In genomic region chr13:112967666-112968379, GRCh38 we compare ENCODE assay signal across 8 cellular contexts. TPM values are rescaled to one million over a fixed set of nuclear protein-coding genes. Genes with fewer than 3 reads are reported as not detected.
DNase-seq lines count a peak whose midpoint lies in the region; ATAC-seq and TF ChIP-seq lines count a peak whose summit lies in the region.

No MANE protein-coding gene starts in this region.

- DNase-seq in activated T-cell treated with anti-CD3 and anti-CD28 coated beads, Interleukin-2, amount 50 U/mL, for 72 hours = no peak
- DNase-seq in activated T-cell treated with anti-CD3 and anti-CD28 coated beads for 4 hours (no peak), lung (ENCODE audit: low spot score) (no peak), thyroid gland (no peak), Karpas-422 (no peak), amniotic stem cell (lab: John Stamatoyannopoulos, UW) (no peak)
- no peak for DNase-seq in activated naive CD8-positive, alpha-beta T cell treated with anti-CD3 and anti-CD28 coated beads, Interleukin-2, amount 50 U/mL, for 24 hours

- H3K4me1 Mint-ChIP-seq in activated T-cell treated with anti-CD3 and anti-CD28 coated beads, Interleukin-2, amount 50 U/mL, for 72 hours (ENCODE audit: low read depth) = peaks cover 36% of the 10 kb centered on the region
- H3K4me1 Mint-ChIP-seq in activated naive CD8-positive, alpha-beta T cell treated with anti-CD3 and anti-CD28 coated beads, Interleukin-2, amount 50 U/mL, for 24 hours = peaks cover 18% of the 10 kb centered on the region

- H3K27ac ChIP-seq in lung (ENCODE audit: low read depth in 1 of 2, low read length in 1 of 2) (peak overlapping the region in 1 of 2 donors; percentile 82), thyroid gland (peak overlapping the region in 1 of 3 donors; percentile 56), Karpas-422 (ENCODE audit: low read length) (no peak overlapping the region)

- peaks cover 0 to 2% of the 10 kb centered on the region in 2 donors for H3K9me3 ChIP-seq in lung (ENCODE audit: control insufficient read depth in 2 of 2, insufficient read depth in 1 of 2, low read length in 1 of 2)
- no peaks in the 10 kb centered on the region for H3K9me3 ChIP-seq in thyroid gland
- no peaks in the 10 kb centered on the region for H3K9me3 ChIP-seq in Karpas-422 (ENCODE audit: low read length)

- no peak overlapping the region for H3K4me2 ChIP-seq in Karpas-422 (ENCODE audit: low read depth, low read length, poor library complexity, severe bottlenecking)

- H3K9ac ChIP-seq in Karpas-422 (ENCODE audit: low read length) = no peak overlapping the region

- 80 to 83% methylated on average over 23 of the region's 23 CpGs for WGBS in lung, 2 donors
- WGBS in thyroid gland, 2 donors = 82 to 83% methylated on average over 20 of the region's 23 CpGs

- H3K79me2 ChIP-seq in Karpas-422 (ENCODE audit: low read length) = no peaks in the 10 kb centered on the region

- H3K27me3 Mint-ChIP-seq in activated T-cell treated with anti-CD3 and anti-CD28 coated beads, Interleukin-2, amount 50 U/mL, for 72 hours (ENCODE audit: low read depth) = no peaks in the 10 kb centered on the region
- H3K27me3 Mint-ChIP-seq in activated naive CD8-positive, alpha-beta T cell treated with anti-CD3 and anti-CD28 coated beads, Interleukin-2, amount 50 U/mL, for 24 hours = peaks cover 5% of the 10 kb centered on the region

- intact Hi-C loops in thyroid gland (cut with DNase I) = no loop called here

- ATAC-seq in activated T-cell treated with anti-CD3 and anti-CD28 coated beads, Interleukin-2, amount 50 U/mL, for 72 hours (replicated peaks in 1 of 2) = no peak
- no peak for ATAC-seq in activated naive CD8-positive, alpha-beta T cell treated with anti-CD3 and anti-CD28 coated beads, Interleukin-2, amount 50 U/mL, for 24 hours
- ATAC-seq in lung (ENCODE audit: insufficient read depth, low FRiP score) (no peak), GM19397 (IDR thresholded peaks at IDR 0.05; ENCODE audit: unreplicated experiment) (no peak)

- peak overlapping the region; percentile 67 to 86 for H3K4me3 Mint-ChIP-seq in activated T-cell treated with anti-CD3 and anti-CD28 coated beads, Interleukin-2, amount 50 U/mL, for 72 hours
- H3K4me3 Mint-ChIP-seq in activated naive CD8-positive, alpha-beta T cell treated with anti-CD3 and anti-CD28 coated beads, Interleukin-2, amount 50 U/mL, for 24 hours = peak overlapping the region; percentile 75

- TF ChIP-seq CTCF in lung (IDR thresholded peaks at IDR 0.05; ENCODE audit: control extremely low read depth, extremely low read depth) = no peak
- TF ChIP-seq CTCF in thyroid gland (IDR thresholded peaks at IDR 0.05) = no peak

- no peaks in the 10 kb centered on the region for H3K36me3 ChIP-seq in lung (ENCODE audit: control insufficient read depth in 2 of 2, insufficient read depth in 2 of 2, low read length in 2 of 2)
- no peaks in the 10 kb centered on the region for H3K36me3 ChIP-seq in thyroid gland
- no peaks in the 10 kb centered on the region for H3K36me3 ChIP-seq in Karpas-422 (ENCODE audit: insufficient read depth, low read length)

- no peaks in the 10 kb centered on the region for H3K27me3 ChIP-seq in lung (ENCODE audit: control insufficient read depth, insufficient read depth)
- no peaks in the 10 kb centered on the region for H3K27me3 ChIP-seq in thyroid gland
- H3K27me3 ChIP-seq in Karpas-422 (ENCODE audit: low read length) = no peaks in the 10 kb centered on the region

- H3K36me3 Mint-ChIP-seq in activated T-cell treated with anti-CD3 and anti-CD28 coated beads, Interleukin-2, amount 50 U/mL, for 72 hours (ENCODE audit: insufficient read depth in 2 of 2) = peaks cover 1 to 3% of the 10 kb centered on the region in 2 donors
- H3K36me3 Mint-ChIP-seq in activated naive CD8-positive, alpha-beta T cell treated with anti-CD3 and anti-CD28 coated beads, Interleukin-2, amount 50 U/mL, for 24 hours (ENCODE audit: low read depth) = peaks cover 1% of the 10 kb centered on the region

- H3K4me1 ChIP-seq in lung (ENCODE audit: control insufficient read depth in 2 of 2, insufficient read depth in 2 of 2, low read length in 2 of 2) (peaks cover 0 to 12% of the 10 kb centered on the region in 2 donors), thyroid gland (peaks cover under 1 to 14% of the 10 kb centered on the region in 2 donors), Karpas-422 (ENCODE audit: low read length) (no peaks in the 10 kb centered on the region)

- peaks cover 2 to 3% of the 10 kb centered on the region in 2 donors for H3K9me3 Mint-ChIP-seq in activated T-cell treated with anti-CD3 and anti-CD28 coated beads, Interleukin-2, amount 50 U/mL, for 72 hours
- H3K9me3 Mint-ChIP-seq in activated naive CD8-positive, alpha-beta T cell treated with anti-CD3 and anti-CD28 coated beads, Interleukin-2, amount 50 U/mL, for 24 hours = no peaks in the 10 kb centered on the region

- H3K27ac Mint-ChIP-seq in activated T-cell treated with anti-CD3 and anti-CD28 coated beads, Interleukin-2, amount 50 U/mL, for 72 hours = no peak overlapping the region
- H3K27ac Mint-ChIP-seq in activated naive CD8-positive, alpha-beta T cell treated with anti-CD3 and anti-CD28 coated beads, Interleukin-2, amount 50 U/mL, for 24 hours = peak overlapping the region; percentile 49

- H3K4me3 ChIP-seq in lung (peak overlapping the region; percentile 35), thyroid gland (replicated peaks in 1 of 3) (peak overlapping the region in 2 of 3 donors; percentile 22 to 47), Karpas-422 (ENCODE audit: low read length) (no peak overlapping the region)

- no peaks in the 10 kb centered on the region for H4K20me1 ChIP-seq in Karpas-422 (ENCODE audit: insufficient read depth, low read depth, low read length)

- no peaks in the 10 kb centered on the region for H3K9me2 ChIP-seq in Karpas-422 (replicated peaks; ENCODE audit: insufficient read depth, low read length)

- no peak overlapping the region for H2AFZ ChIP-seq in Karpas-422 (ENCODE audit: low read length)

- no peak for TF ChIP-seq POLR2A in thyroid gland (IDR thresholded peaks at IDR 0.05)

RNA-seq across cellular contexts. Expression of gene MCF2L, which starts 1.2 kb away (rescaled TPM):
- 10 to 100 TPM in 1 of 2 donors, 1 to 10 TPM in 1; 9.6 to 11.8 TPM for total RNA-seq in activated T-cell treated with anti-CD3 and anti-CD28 coated beads, Interleukin-2, amount 50 U/mL, for 72 hours
- total RNA-seq in lung (10 to 100 TPM; 33.3 to 78.7 TPM), thyroid gland (10 to 100 TPM; 35.6 to 83.4 (median 43.6) TPM)
- polyA plus RNA-seq in lung = 10 to 100 TPM; 21.0 to 38.5 TPM
- total RNA-seq in Karpas-422 (2014; rRNA removed; shearing (Covaris generic); ENCODE audit: low replicate concordance) = not detected in 2 replicates

Comparison
In these comparisons a context has a peak if more than half of its experiments do, and no peak if none do; other contexts are left out.
1. RNA of gene MCF2L, which starts 1.2 kb away (total RNA-seq): 33.3 to 78.7 TPM in lung, 35.6 to 83.4 TPM in thyroid gland and 9.6 to 11.8 TPM in activated T-cell treated with anti-CD3 and anti-CD28 coated beads, Interleukin-2, amount 50 U/mL, for 72 hours; not detected in Karpas-422; every median in the first group is over 10 times any median in the second.